In the genomic region with DNA sequence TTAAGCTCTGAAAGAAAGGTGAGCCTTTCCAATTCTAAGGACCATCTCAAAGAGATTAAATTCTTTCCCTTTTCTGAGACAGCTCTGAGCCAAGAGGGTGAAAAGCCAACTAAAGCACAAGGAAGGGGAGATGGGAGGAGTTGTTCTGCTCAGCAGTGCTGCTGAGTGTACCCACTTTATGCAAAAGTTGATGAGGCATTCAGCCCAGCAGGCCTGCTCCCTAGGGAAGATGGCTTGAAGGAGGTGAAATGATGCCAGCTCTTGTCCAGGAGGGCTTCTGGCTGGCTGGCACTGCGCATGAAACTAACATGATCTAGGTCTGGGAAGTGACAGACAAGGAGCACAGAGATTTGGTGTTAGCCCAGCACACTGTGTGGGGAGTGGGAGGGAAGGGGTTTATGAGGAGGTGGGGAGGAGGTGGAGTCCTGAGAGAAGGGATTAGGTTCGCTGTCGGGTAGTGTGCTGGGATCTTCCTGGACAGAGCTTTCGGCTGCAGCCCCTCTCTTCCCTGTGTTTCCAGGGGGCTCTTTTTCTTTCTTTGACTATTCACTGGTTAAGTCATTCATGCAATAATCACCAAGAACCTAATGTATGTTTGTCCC, we compare ENCODE assay signal across 16 cellular contexts.
A peak's percentile ranks its signal among the peaks of the same experiment; 100 is the strongest.
DNase-seq lines count a peak whose midpoint lies in the region; ATAC-seq and TF ChIP-seq lines count a peak whose summit lies in the region.
"Had no signal": no experiment of that assay in that cellular context is flagged by ENCODE, and none has a peak within 500 bp of the region (broad histone marks: within the 10 kb centered on the region; RNA-seq: fewer than 3 reads in every experiment).

No MANE protein-coding gene starts in this region.

- no peak for ATAC-seq in GM21360 (IDR thresholded peaks at IDR 0.05; ENCODE audit: unreplicated experiment)
- ATAC-seq in stimulated activated memory B cell treated with anti-CD40 and anti-IgM and Interleukin-4, amounts not matched to agents 10 μg/mL and 1 μg/mL and 100 μg/mL, for 72 hours, result no peak
- ATAC-seq: GM12878 had no signal

- no peak overlapping the region for H3K4me3 ChIP-seq in fibroblast of lung (replicated peaks in 1 of 4; ENCODE audit: control extremely low read depth in 1 of 4, insufficient read depth in 1 of 4, low read depth in 3 of 4, low read length in 4 of 4)
- H3K4me3 ChIP-seq: GM12878, lung, SK-N-MC, skin epidermis had no signal

- H3K9me3 Mint-ChIP-seq in CD14-positive monocyte (no peaks in the 10 kb centered on the region), progenitor cell of endocrine pancreas (ENCODE audit: low read depth) (no peaks in the 10 kb centered on the region)
- no peaks in the 10 kb centered on the region for H3K9me3 Mint-ChIP-seq in stimulated activated memory B cell treated with anti-CD40 and anti-IgM and Interleukin-4, amounts not matched to agents 10 μg/mL and 1 μg/mL and 100 μg/mL, for 72 hours
- H3K9me3 Mint-ChIP-seq: stimulated activated naive CD8-positive, alpha-beta T cell treated with anti-CD3 and anti-CD28 coated beads, Interleukin-15, Interleukin-2, amounts not matched to agents 100 ng/mL and 50 ng/mL, for 24 hours had no signal

- DNase-seq in CD14-positive monocyte (ENCODE audit: low spot score), result no peak
- peak; percentile 57 for DNase-seq in NCI-H69 (lab: John Stamatoyannopoulos, UW)
- no peak for DNase-seq in fibroblast of lung (ENCODE audit: low read depth in 2 of 2)
- no peak for DNase-seq in progenitor cell of endocrine pancreas (ENCODE audit: low spot score, unreplicated experiment)
- DNase-seq in HK-2 (ENCODE audit: unreplicated experiment), result no peak
- no peak for DNase-seq in stimulated activated naive CD4-positive, alpha-beta T cell treated with Interleukin-2 at 50 U/mL for 16 hours (lab: John Stamatoyannopoulos, UW)
- DNase-seq: BE2C, NCI-H2029 treated with DMSO at 0.1 percent for 48 hours had no signal

- H3K4me1 ChIP-seq in fibroblast of lung (ENCODE audit: control insufficient read depth, extremely low read depth, insufficient read depth, low read length), result peaks cover 49% of the 10 kb centered on the region

- H3K27ac Mint-ChIP-seq in CD14-positive monocyte (peak overlapping the region in 4 of 7 donors; percentile 81 to 96 (median 89)), progenitor cell of endocrine pancreas (peak overlapping the region; percentile 65)
- H3K27ac Mint-ChIP-seq in stimulated activated memory B cell treated with anti-CD40 and anti-IgM and Interleukin-4, amounts not matched to agents 10 μg/mL and 1 μg/mL and 100 μg/mL, for 72 hours, result no peak overlapping the region
- H3K27ac Mint-ChIP-seq: stimulated activated naive CD8-positive, alpha-beta T cell treated with anti-CD3 and anti-CD28 coated beads, Interleukin-15, Interleukin-2, amounts not matched to agents 100 ng/mL and 50 ng/mL, for 24 hours had no signal

- H3K4me1 Mint-ChIP-seq in CD14-positive monocyte, result peaks cover 18% of the 10 kb centered on the region
- peaks cover 38% of the 10 kb centered on the region for H3K4me1 Mint-ChIP-seq in progenitor cell of endocrine pancreas (ENCODE audit: low read depth)
- no peaks in the 10 kb centered on the region for H3K4me1 Mint-ChIP-seq in stimulated activated memory B cell treated with anti-CD40 and anti-IgM and Interleukin-4, amounts not matched to agents 10 μg/mL and 1 μg/mL and 100 μg/mL, for 72 hours

- H3K27ac ChIP-seq in fibroblast of lung (ENCODE audit: insufficient read depth, low read length), result peak overlapping the region; percentile 89
- H3K27ac ChIP-seq: neutrophil, SK-N-MC had no signal

- no peaks in the 10 kb centered on the region for H3K79me2 ChIP-seq in fibroblast of lung (ENCODE audit: control insufficient read depth, insufficient read depth, low read length)

- H3K27me3 Mint-ChIP-seq in CD14-positive monocyte (ENCODE audit: low read depth in 3 of 3), result peaks cover 0 to 2% (median 0%) of the 10 kb centered on the region in 3 donors
- no peaks in the 10 kb centered on the region for H3K27me3 Mint-ChIP-seq in progenitor cell of endocrine pancreas
- no peaks in the 10 kb centered on the region for H3K27me3 Mint-ChIP-seq in stimulated activated memory B cell treated with anti-CD40 and anti-IgM and Interleukin-4, amounts not matched to agents 10 μg/mL and 1 μg/mL and 100 μg/mL, for 72 hours
- H3K27me3 Mint-ChIP-seq: stimulated activated naive CD8-positive, alpha-beta T cell treated with anti-CD3 and anti-CD28 coated beads, Interleukin-15, Interleukin-2, amounts not matched to agents 100 ng/mL and 50 ng/mL, for 24 hours had no signal

- H3K9me3 ChIP-seq in fibroblast of lung (ENCODE audit: control insufficient read depth, insufficient read depth, low read depth, low read length), result no peaks in the 10 kb centered on the region
- H3K9me3 ChIP-seq: BE2C, neutrophil had no signal

- intact Hi-C loops in CD14-positive monocyte (cut with micrococcal nuclease), result no loop called here

- TF ChIP-seq CTCF in CD14-positive monocyte (IDR thresholded peaks at IDR 0.05) (no peak), fibroblast of lung (conservative IDR thresholded peaks at IDR 0.05 in 1 of 2, IDR thresholded peaks at IDR 0.05 in 1 of 2; ENCODE audit: low read depth in 1 of 2, low read length in 2 of 2) (no peak), progenitor cell of endocrine pancreas (IDR thresholded peaks at IDR 0.05; ENCODE audit: unreplicated experiment) (no peak)

- no peak overlapping the region for H2AFZ ChIP-seq in fibroblast of lung (ENCODE audit: low read length)

- no peaks in the 10 kb centered on the region for H3K27me3 ChIP-seq in fibroblast of lung (ENCODE audit: control insufficient read depth, insufficient read depth, low read length)
- H3K27me3 ChIP-seq: BE2C had no signal

- H3K36me3 Mint-ChIP-seq in CD14-positive monocyte (no peaks in the 10 kb centered on the region), progenitor cell of endocrine pancreas (ENCODE audit: insufficient read depth) (peaks cover 11% of the 10 kb centered on the region)
- H3K36me3 Mint-ChIP-seq in stimulated activated memory B cell treated with anti-CD40 and anti-IgM and Interleukin-4, amounts not matched to agents 10 μg/mL and 1 μg/mL and 100 μg/mL, for 72 hours, result no peaks in the 10 kb centered on the region

- H3K4me3 Mint-ChIP-seq in CD14-positive monocyte, result no peak overlapping the region
- H3K4me3 Mint-ChIP-seq in progenitor cell of endocrine pancreas (ENCODE audit: low read depth), result no peak overlapping the region
- no peak overlapping the region for H3K4me3 Mint-ChIP-seq in stimulated activated memory B cell treated with anti-CD40 and anti-IgM and Interleukin-4, amounts not matched to agents 10 μg/mL and 1 μg/mL and 100 μg/mL, for 72 hours
- H3K4me3 Mint-ChIP-seq: stimulated activated naive CD8-positive, alpha-beta T cell treated with anti-CD3 and anti-CD28 coated beads, Interleukin-15, Interleukin-2, amounts not matched to agents 100 ng/mL and 50 ng/mL, for 24 hours had no signal

- no peaks in the 10 kb centered on the region for H3K36me3 ChIP-seq in fibroblast of lung (ENCODE audit: control insufficient read depth, insufficient read depth, low read length)
- H3K36me3 ChIP-seq: neutrophil had no signal

- H3K4me2 ChIP-seq in fibroblast of lung (ENCODE audit: extremely low read depth, insufficient read depth, low read length), result no peak overlapping the region

- H3K9ac ChIP-seq in fibroblast of lung (ENCODE audit: insufficient read depth, low read length), result no peak overlapping the region

- H4K20me1 ChIP-seq in fibroblast of lung (ENCODE audit: control insufficient read depth, extremely low read depth, insufficient read depth, low read length), result no peaks in the 10 kb centered on the region
